In genomic region chr17:39703913-39704312, GRCh38 we compare ENCODE assay signal across 1 cellular context.
TF ChIP-seq lines count a peak whose summit lies in the region.

No MANE protein-coding gene starts in this region.

TF ChIP-seq in K562, 482 proteins besides CTCF, POLR2A, EP300 and RAD21:
- TF ChIP-seq ZNF24 (IDR thresholded peaks at IDR 0.05) (peak; percentile 95), NR2F6 (CRISPR knock-in tag; IDR thresholded peaks at IDR 0.05) (no peak)
